Comparison of ENCODE assay signal across 9 cellular contexts in the genomic region with DNA sequence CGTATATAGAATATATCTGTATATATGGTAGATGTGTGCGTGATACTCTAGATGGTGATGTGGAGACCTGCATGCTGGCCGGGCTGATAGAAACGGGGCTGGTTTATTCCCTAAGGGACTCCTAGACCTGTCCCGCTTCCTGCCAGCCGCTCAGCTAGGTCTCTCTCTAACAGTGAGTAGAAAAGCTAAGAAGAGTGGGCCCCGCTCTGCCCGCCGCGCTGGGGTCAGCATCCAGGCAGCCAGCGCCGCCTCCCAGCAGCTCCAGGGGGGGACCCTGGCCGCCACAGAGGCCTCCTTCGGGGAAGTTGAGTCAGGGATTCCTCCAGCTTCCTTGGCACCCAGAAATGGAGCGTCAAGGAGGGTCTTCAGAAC. TPM values are rescaled to one million over a fixed set of nuclear protein-coding genes. Genes with fewer than 3 reads are reported as not detected.
A peak's percentile ranks its signal among the peaks of the same experiment; 100 is the strongest.
DNase-seq lines count a peak whose midpoint lies in the region; ATAC-seq and TF ChIP-seq lines count a peak whose summit lies in the region.
"Had no signal": no experiment of that assay in that cellular context is flagged by ENCODE, and none has a peak within 500 bp of the region (broad histone marks: within the 10 kb centered on the region; RNA-seq: fewer than 3 reads in every experiment).

No MANE protein-coding gene starts in this region.

- H3K27me3 Mint-ChIP-seq in stimulated activated naive B cell treated with anti-CD40 and anti-IgM and Interleukin-4, amounts not matched to agents 10 μg/mL and 1 μg/mL and 100 μg/mL, for 72 hours: peaks cover 1 to 2% of the 10 kb centered on the region in 2 donors

- ATAC-seq in GM19395 (IDR thresholded peaks at IDR 0.05; ENCODE audit: unreplicated experiment): peak; percentile 53
- peak; percentile 70 to 73 for ATAC-seq in stimulated activated naive B cell treated with anti-CD40 and anti-IgM and Interleukin-4, amounts not matched to agents 10 μg/mL and 1 μg/mL and 100 μg/mL, for 72 hours (replicated peaks)

- H3K27ac Mint-ChIP-seq in stimulated activated naive B cell treated with anti-CD40 and anti-IgM and Interleukin-4, amounts not matched to agents 10 μg/mL and 1 μg/mL and 100 μg/mL, for 72 hours: peak overlapping the region; percentile 94

- TF ChIP-seq CTCF in fibroblast of villous mesenchyme (IDR thresholded peaks at IDR 0.05; ENCODE audit: insufficient read depth, low read depth, low read length): no peak

- DNase-seq in M059J (ENCODE audit: low read depth) (peak; percentile 33), fibroblast of villous mesenchyme (ENCODE audit: low read depth) (no peak), EL (no peak), SHP77 (lab: John Stamatoyannopoulos, UW) (no peak), NCI-H2227 treated with DMSO at 0.1 percent for 48 hours (lab: John Stamatoyannopoulos, UW) (no peak), putamen (ENCODE audit: low spot score) (no peak)
- DNase-seq in stimulated activated naive B cell treated with anti-CD40 and anti-IgM and Interleukin-4, amounts not matched to agents 10 μg/mL and 1 μg/mL and 100 μg/mL, for 72 hours: peak; percentile 56
- DNase-seq: GOT3 had no signal

- peaks cover 46 to 74% of the 10 kb centered on the region in 2 donors for H3K4me1 Mint-ChIP-seq in stimulated activated naive B cell treated with anti-CD40 and anti-IgM and Interleukin-4, amounts not matched to agents 10 μg/mL and 1 μg/mL and 100 μg/mL, for 72 hours

- H3K36me3 Mint-ChIP-seq in stimulated activated naive B cell treated with anti-CD40 and anti-IgM and Interleukin-4, amounts not matched to agents 10 μg/mL and 1 μg/mL and 100 μg/mL, for 72 hours: no peaks in the 10 kb centered on the region

- peak overlapping the region; percentile 32 for H3K4me3 ChIP-seq in fibroblast of villous mesenchyme (ENCODE audit: low read depth, low read length)

- no peaks in the 10 kb centered on the region for H3K9me3 Mint-ChIP-seq in stimulated activated naive B cell treated with anti-CD40 and anti-IgM and Interleukin-4, amounts not matched to agents 10 μg/mL and 1 μg/mL and 100 μg/mL, for 72 hours

- H3K4me3 Mint-ChIP-seq in stimulated activated naive B cell treated with anti-CD40 and anti-IgM and Interleukin-4, amounts not matched to agents 10 μg/mL and 1 μg/mL and 100 μg/mL, for 72 hours: peak overlapping the region; percentile 84 to 85

RNA-seq across cellular contexts. Expression of gene CYGB, which starts 9.4 kb away (rescaled TPM):
- total RNA-seq in M059J (2014; rRNA removed; shearing (Covaris generic)): 0.62 TPM in 1 of 2 replicates, not detected in the other
- 11.7 and 14.2 TPM in 2 replicates for total RNA-seq in fibroblast of villous mesenchyme

RNA-seq across cellular contexts. Expression of gene PRCD, which starts 11.7 kb away (rescaled TPM):
- 0.02 and 1.4 TPM in 2 replicates for total RNA-seq in M059J (2014; rRNA removed; shearing (Covaris generic))
- total RNA-seq in fibroblast of villous mesenchyme: 1.6 and 2.2 TPM in 2 replicates

RNA-seq across cellular contexts. Expression of gene RHBDF2, which starts 26.9 kb away (rescaled TPM):
- 18.1 and 23.2 TPM in 2 replicates for total RNA-seq in M059J (2014; rRNA removed; shearing (Covaris generic))
- 13.4 and 14.2 TPM in 2 replicates for total RNA-seq in fibroblast of villous mesenchyme

RNA-seq across cellular contexts. Expression of gene ST6GALNAC2, which starts 57.5 kb away (rescaled TPM):
- 2.1 and 5.9 TPM in 2 replicates for total RNA-seq in M059J (2014; rRNA removed; shearing (Covaris generic))
- total RNA-seq in fibroblast of villous mesenchyme: 0.86 and 1.9 TPM in 2 replicates

Comparison
In these comparisons a context has a peak if more than half of its experiments do, and no peak if none do; other contexts are left out.
1. DNase-seq: peak in M059J (single experiment) and stimulated activated naive B cell treated with anti-CD40 and anti-IgM and Interleukin-4, amounts not matched to agents 10 μg/mL and 1 μg/mL and 100 μg/mL, for 72 hours (single experiment); none in fibroblast of villous mesenchyme (single experiment), EL (single experiment), SHP77 (0 of 2), NCI-H2227 treated with DMSO at 0.1 percent for 48 hours (single experiment) and putamen (single experiment).